14 cellular contexts compared by ENCODE assay signal in genomic region chr4:125938541-125938940, GRCh38.
DNase-seq lines count a peak whose midpoint lies in the region; ATAC-seq and TF ChIP-seq lines count a peak whose summit lies in the region.
"Had no signal": no experiment of that assay in that cellular context is flagged by ENCODE, and none has a peak within 500 bp of the region (broad histone marks: within the 10 kb centered on the region; RNA-seq: fewer than 3 reads in every experiment).

No MANE protein-coding gene starts in this region.

- no peak overlapping the region for H3K9ac ChIP-seq in GM23248

- no peak overlapping the region for H2AFZ ChIP-seq in GM23248
- H2AFZ ChIP-seq: GM23338 had no signal

- intact Hi-C loops in Right ventricle myocardium superior (cut with DNase I): no loop called here

- H3K27ac ChIP-seq in GM23248: no peak overlapping the region
- H3K27ac ChIP-seq: C4-2B had no signal

- ATAC-seq in Right ventricle myocardium superior (ENCODE audit: poor library complexity): no peak
- ATAC-seq: GM23338, K562 had no signal

- H3K79me2 ChIP-seq in GM23248 (ENCODE audit: insufficient read depth): no peaks in the 10 kb centered on the region

- H3K27me3 ChIP-seq in GM23248 (replicated peaks; ENCODE audit: insufficient read depth): no peaks in the 10 kb centered on the region

- H4K20me1 ChIP-seq in GM23248 (ENCODE audit: insufficient read depth): no peaks in the 10 kb centered on the region

- in situ Hi-C loops in GM23248 (cut with MboI): no loop called here

- DNase-seq in AG10803 (ENCODE audit: low read depth) (peak; percentile 75), GM23248 (peak; percentile 2), fibroblast of gingiva (ENCODE audit: low read depth) (peak; percentile 60), Right ventricle myocardium superior (no peak), NOMO-1 treated with dmso at 0.1 percent for 144 hours (lab: John Stamatoyannopoulos, UW; ENCODE audit: unreplicated experiment) (no peak), NCI-H2171 treated with DMSO at 0.1 percent for 48 hours (lab: John Stamatoyannopoulos, UW) (no peak), foreskin fibroblast (no peak)
- DNase-seq: CD4-positive, alpha-beta memory T cell; DND-41; GDM1; H7 had no signal

- no peaks in the 10 kb centered on the region for H3K4me1 ChIP-seq in GM23248 (ENCODE audit: insufficient read depth)

- H3K36me3 ChIP-seq in GM23248 (ENCODE audit: low read depth): no peaks in the 10 kb centered on the region

- no peaks in the 10 kb centered on the region for H3F3A ChIP-seq in GM23248 (ENCODE audit: insufficient read depth)

- H3K9me2 ChIP-seq in GM23248 (ENCODE audit: insufficient read depth): no peaks in the 10 kb centered on the region

- no peak overlapping the region for H3K4me2 ChIP-seq in GM23248 (ENCODE audit: unreplicated experiment)
- H3K4me2 ChIP-seq: GM23338 had no signal

- no peak overlapping the region for H3K4me3 ChIP-seq in AG10803 (ENCODE audit: low read length)
- H3K4me3 ChIP-seq in GM23248: no peak overlapping the region
- H3K4me3 ChIP-seq in foreskin fibroblast (ENCODE audit: low read depth in 1 of 2, low read length in 2 of 2): no peak overlapping the region
- H3K4me3 ChIP-seq: GM23338, K562 had no signal

- TF ChIP-seq CTCF in AG10803 (conservative IDR thresholded peaks at IDR 0.05; ENCODE audit: low read length) (no peak), foreskin fibroblast (IDR thresholded peaks at IDR 0.05; ENCODE audit: low read depth, low read length) (no peak)

- no peaks in the 10 kb centered on the region for H3K9me3 ChIP-seq in GM23248 (ENCODE audit: low read depth)

Comparison
In these comparisons a context has a peak if more than half of its experiments do, and no peak if none do; other contexts are left out.
1. DNase-seq: peak in AG10803 (single experiment), GM23248 (single experiment) and fibroblast of gingiva (single experiment); none in Right ventricle myocardium superior (single experiment), NOMO-1 treated with dmso at 0.1 percent for 144 hours (single experiment), NCI-H2171 treated with DMSO at 0.1 percent for 48 hours (single experiment) and foreskin fibroblast (0 of 2).